In genomic region chr3:19173945-19174344, GRCh38 we compare ENCODE assay signal across 36 cellular contexts. TPM values are rescaled to one million over a fixed set of nuclear protein-coding genes. Genes with fewer than 3 reads are reported as not detected.
DNase-seq lines count a peak whose midpoint lies in the region; ATAC-seq, FAIRE-seq and TF ChIP-seq lines count a peak whose summit lies in the region.
"Had no signal": no experiment of that assay in that cellular context is flagged by ENCODE, and none has a peak within 500 bp of the region (broad histone marks: within the 10 kb centered on the region; RNA-seq: fewer than 3 reads in every experiment).

No MANE protein-coding gene starts in this region.

- CTCF ChIA-PET in H1 (lab: Charles Lee; ENCODE audit: partially characterized antibody), result interaction anchor here (0.6 to 1.3 kb wide), 11 partner anchors 9 to 640 kb away, joined by 3 to 5 read pairs (median 4); no protein-coding TSS in a partner anchor

- H2BK20ac ChIP-seq in H1 (ENCODE audit: low read length), result no peak overlapping the region

- no peaks in the 10 kb centered on the region for H3K9me3 ChIP-seq in H1 (ENCODE audit: insufficient read depth in 2 of 2, low read depth in 1 of 2, low read length in 1 of 2)
- H3K9me3 ChIP-seq in esophagus muscularis mucosa, result no peaks in the 10 kb centered on the region
- H3K9me3 ChIP-seq: ascending aorta, colonic mucosa, HAP-1, stomach, tibial artery had no signal

- H4K5ac ChIP-seq in H1 (ENCODE audit: insufficient read length, low read depth, low read length), result no peak overlapping the region

- no peaks in the 10 kb centered on the region for H3K79me2 ChIP-seq in GM23338 (replicated peaks; ENCODE audit: insufficient read depth)
- no peaks in the 10 kb centered on the region for H3K79me2 ChIP-seq in H1 (ENCODE audit: control insufficient read depth in 1 of 2, insufficient read depth in 2 of 2, low read length in 2 of 2)

- 0% methylated on average over 1 of the region's 1 CpG; no CpG with 5 or more reads in 1 of the 2 experiments for WGBS in H1 (ENCODE audit: extremely low coverage in 1 of 2, insufficient coverage in 1 of 2, insufficient read length in 1 of 2, insufficient replicate concordance in 2 of 2, low coverage in 1 of 2, low lambda C conversion rate in 2 of 2, missing lambda C conversion rate in 1 of 2), 2 experiments
- 38% methylated on average over 1 of the region's 1 CpG for WGBS in esophagus muscularis mucosa

- FAIRE-seq in H1 (lab: Jason Lieb, UNC), result peak; percentile 81

- H2BK120ac ChIP-seq in H1 (replicated peaks; ENCODE audit: low read depth, low read length), result no peak overlapping the region

- H3K18ac ChIP-seq in H1 (ENCODE audit: extremely low read depth, low read length), result no peak overlapping the region

- H3K4ac ChIP-seq in H1 (replicated peaks; ENCODE audit: insufficient read length, low read depth, low read length), result no peak overlapping the region

- no peak overlapping the region for H3K14ac ChIP-seq in H1 (ENCODE audit: insufficient read length)

- no peak overlapping the region for H3K9ac ChIP-seq in H1 (replicated peaks in 1 of 4; ENCODE audit: extremely low read depth in 1 of 4, low read depth in 3 of 4, low read length in 3 of 4)

- H3K27me3 ChIP-seq in GM23338 (ENCODE audit: insufficient read depth) (no peaks in the 10 kb centered on the region), H1 (replicated peaks in 1 of 4; ENCODE audit: control insufficient read depth in 3 of 4, extremely low read depth in 1 of 4, insufficient read depth in 3 of 4, low read length in 3 of 4) (no peaks in the 10 kb centered on the region), esophagus muscularis mucosa (no peaks in the 10 kb centered on the region)
- H3K27me3 ChIP-seq: ascending aorta, cardiac muscle cell, colonic mucosa, stomach, tibial artery had no signal

- H3K4me3 ChIP-seq in GM23338, result no peak overlapping the region
- H3K4me3 ChIP-seq in H1 (ENCODE audit: extremely low read depth in 1 of 4, insufficient read depth in 2 of 4, low read depth in 3 of 4, low read length in 4 of 4), result no peak overlapping the region
- no peak overlapping the region for H3K4me3 ChIP-seq in esophagus muscularis mucosa
- H3K4me3 ChIP-seq: ascending aorta, cardiac muscle cell, colonic mucosa, HAP-1, SK-N-MC, skin epidermis, stomach, tibial artery had no signal

- H3K9me2 ChIP-seq in GM23338 (ENCODE audit: insufficient read depth), result no peaks in the 10 kb centered on the region

- H2BK12ac ChIP-seq in H1 (ENCODE audit: low read depth, low read length), result no peak overlapping the region

- H4K91ac ChIP-seq in H1 (replicated peaks; ENCODE audit: insufficient read length, low read length), result no peak overlapping the region

- no peak for TF ChIP-seq EP300 in H1 (IDR thresholded peaks at IDR 0.05; ENCODE audit: borderline replicate concordance in 1 of 2, low read depth in 2 of 2, low read length in 2 of 2)
- no peak for TF ChIP-seq EP300 in esophagus muscularis mucosa (IDR thresholded peaks at IDR 0.05)

- H3K9me3 Mint-ChIP-seq in GM23338 (no peaks in the 10 kb centered on the region; the same call in 2 of the 3 replicates), mesothelial cell of epicardium (no peaks in the 10 kb centered on the region)
- H3K9me3 Mint-ChIP-seq in naive thymus-derived CD8-positive, alpha-beta T cell, result no peaks in the 10 kb centered on the region
- H3K9me3 Mint-ChIP-seq in natural killer cell treated with Interleukin-12 subunit alpha and Interleukin-12 subunit beta and Interleukin-15 and Interleukin-18, amount 100 ng/mL, for 72 hours, result peaks cover 3% of the 10 kb centered on the region
- H3K9me3 Mint-ChIP-seq: activated CD4-positive, alpha-beta T cell treated with anti-CD3 and anti-CD28 coated beads, Interleukin-2, amount 10 ng/mL, durations not matched to agents 24 days and 14 days; activated naive CD8-positive, alpha-beta T cell treated with anti-CD3 and anti-CD28 coated beads, Interleukin-2, amount 10 ng/mL, durations not matched to agents 7 days and 5 days had no signal

- H2AFZ ChIP-seq in GM23338 (no peak overlapping the region), H1 (ENCODE audit: low read length) (no peak overlapping the region)

- H3K36me3 Mint-ChIP-seq in GM23338 (ENCODE audit: low read depth) (no peaks in the 10 kb centered on the region), mesothelial cell of epicardium (no peaks in the 10 kb centered on the region)
- H3K36me3 Mint-ChIP-seq in naive thymus-derived CD8-positive, alpha-beta T cell, result peaks cover 0 to 2% (median 0%) of the 10 kb centered on the region in 3 donors
- H3K36me3 Mint-ChIP-seq in natural killer cell treated with Interleukin-12 subunit alpha and Interleukin-12 subunit beta and Interleukin-15 and Interleukin-18, amount 100 ng/mL, for 72 hours, result no peaks in the 10 kb centered on the region
- H3K36me3 Mint-ChIP-seq: activated naive CD8-positive, alpha-beta T cell treated with anti-CD3 and anti-CD28 coated beads, Interleukin-2, amount 10 ng/mL, durations not matched to agents 7 days and 5 days had no signal

- H4K20me1 ChIP-seq in GM23338 (replicated peaks; ENCODE audit: insufficient read depth) (no peaks in the 10 kb centered on the region), H1 (replicated peaks in 1 of 2; ENCODE audit: control insufficient read depth in 1 of 2, insufficient read depth in 2 of 2, low read length in 2 of 2) (no peaks in the 10 kb centered on the region)

- H3K56ac ChIP-seq in H1 (replicated peaks; ENCODE audit: insufficient read length, low read depth, low read length), result no peak overlapping the region

- H3K4me1 Mint-ChIP-seq in GM23338, result peaks cover 31% of the 10 kb centered on the region
- H3K4me1 Mint-ChIP-seq in mesothelial cell of epicardium, result peaks cover 3% of the 10 kb centered on the region
- peaks cover 0 to 1% (median 0%) of the 10 kb centered on the region in 4 donors for H3K4me1 Mint-ChIP-seq in naive thymus-derived CD8-positive, alpha-beta T cell
- no peaks in the 10 kb centered on the region for H3K4me1 Mint-ChIP-seq in natural killer cell treated with Interleukin-12 subunit alpha and Interleukin-12 subunit beta and Interleukin-15 and Interleukin-18, amount 100 ng/mL, for 72 hours (ENCODE audit: low read depth in 2 of 2)
- H3K4me1 Mint-ChIP-seq: activated CD4-positive, alpha-beta T cell treated with anti-CD3 and anti-CD28 coated beads, Interleukin-2, amount 10 ng/mL, durations not matched to agents 24 days and 14 days; activated naive CD8-positive, alpha-beta T cell treated with anti-CD3 and anti-CD28 coated beads, Interleukin-2, amount 10 ng/mL, durations not matched to agents 7 days and 5 days had no signal

- intact Hi-C loops in esophagus muscularis mucosa (cut with DNase I), result no loop called here

- POLR2A ChIA-PET in H1 (lab: Charles Lee; ENCODE audit: partially characterized antibody), result interaction anchor here (2.0 kb wide), 1 partner anchor 27 kb away, joined by 5 read pairs; no protein-coding TSS in a partner anchor
- POLR2A ChIA-PET in naive thymus-derived CD8-positive, alpha-beta T cell (lab: Charles Lee), result no interaction called here

- no peaks in the 10 kb centered on the region for H3K23me2 ChIP-seq in H1 (ENCODE audit: low read depth, low read length)

- no peak for TF ChIP-seq POLR2A in H1 (IDR thresholded peaks at IDR 0.05; ENCODE audit: control extremely low read depth in 1 of 2, low read depth in 2 of 2, low read length in 2 of 2)
- no peak for TF ChIP-seq POLR2A in esophagus muscularis mucosa (IDR thresholded peaks at IDR 0.05; ENCODE audit: low read depth)

- no peaks in the 10 kb centered on the region for H3K79me1 ChIP-seq in H1 (ENCODE audit: low read depth, low read length)

- no peak overlapping the region for H3K23ac ChIP-seq in H1 (ENCODE audit: insufficient read length)

- H2BK15ac ChIP-seq in H1 (ENCODE audit: low read length), result no peak overlapping the region

- H3K4me2 ChIP-seq in GM23338 (no peak overlapping the region), H1 (ENCODE audit: insufficient read depth in 1 of 2, low read depth in 2 of 2, low read length in 2 of 2) (no peak overlapping the region)

- no peaks in the 10 kb centered on the region for H3K27me3 Mint-ChIP-seq in GM23338 (ENCODE audit: insufficient read depth, low read depth, poor library complexity)
- H3K27me3 Mint-ChIP-seq in mesothelial cell of epicardium (ENCODE audit: low read depth), result no peaks in the 10 kb centered on the region
- H3K27me3 Mint-ChIP-seq in naive thymus-derived CD8-positive, alpha-beta T cell, result peaks cover 0 to 16% (median 6%) of the 10 kb centered on the region in 5 donors
- peaks cover 3 to 7% of the 10 kb centered on the region in 2 donors for H3K27me3 Mint-ChIP-seq in natural killer cell treated with Interleukin-12 subunit alpha and Interleukin-12 subunit beta and Interleukin-15 and Interleukin-18, amount 100 ng/mL, for 72 hours

- no peak overlapping the region for H2AK5ac ChIP-seq in H1 (ENCODE audit: low read depth, low read length)

- peaks cover 4% of the 10 kb centered on the region for H3K4me1 ChIP-seq in GM23338 (ENCODE audit: insufficient read depth)
- peaks cover 0 to 4% (median 1%) of the 10 kb centered on the region in 4 experiments; a peak in 2 of 7 replicates for H3K4me1 ChIP-seq in H1 (replicated peaks in 1 of 4; ENCODE audit: control insufficient read depth in 3 of 4, insufficient read depth in 4 of 4, low read length in 3 of 4)
- no peaks in the 10 kb centered on the region for H3K4me1 ChIP-seq in esophagus muscularis mucosa
- H3K4me1 ChIP-seq: ascending aorta, colonic mucosa, HAP-1, stomach, tibial artery had no signal

- ATAC-seq in GM23338 (peak; percentile 98), GM18498 (IDR thresholded peaks at IDR 0.05; ENCODE audit: unreplicated experiment) (no peak)
- ATAC-seq in naive thymus-derived CD8-positive, alpha-beta T cell, result no peak
- ATAC-seq in natural killer cell treated with Interleukin-12 subunit alpha and Interleukin-12 subunit beta and Interleukin-15 and Interleukin-18, amount 100 ng/mL, for 72 hours, result no peak
- ATAC-seq: left colon had no signal

- no peak overlapping the region for H3K27ac ChIP-seq in GM23338 (ENCODE audit: low read depth)
- no peak overlapping the region for H3K27ac ChIP-seq in H1 (ENCODE audit: low read depth, low read length)
- no peak overlapping the region for H3K27ac ChIP-seq in esophagus muscularis mucosa (replicated peaks in 1 of 4)
- H3K27ac ChIP-seq: ascending aorta, cardiac muscle cell, colonic mucosa, SK-N-MC, skin epidermis, stomach, tibial artery had no signal

- TF ChIP-seq CTCF in GM23338 (conservative IDR thresholded peaks at IDR 0.05; ENCODE audit: low read depth in 2 of 2) (peak; percentile 0 to 55; a peak in 2 of 4 replicates), H1 (IDR thresholded peaks at IDR 0.05; ENCODE audit: control extremely low read depth in 1 of 3, insufficient read depth in 1 of 3, low read depth in 1 of 3, low read length in 3 of 3) (peak in 1 of 3 experiments; percentile 46; a peak in 1 of 4 replicates), mesothelial cell of epicardium (IDR thresholded peaks at IDR 0.05; ENCODE audit: unreplicated experiment) (peak; percentile 16), esophagus muscularis mucosa (IDR thresholded peaks at IDR 0.05) (no peak)

- H3K4me3 Mint-ChIP-seq in GM23338, result no peak overlapping the region
- no peak overlapping the region for H3K4me3 Mint-ChIP-seq in mesothelial cell of epicardium
- H3K4me3 Mint-ChIP-seq in naive thymus-derived CD8-positive, alpha-beta T cell, result no peak overlapping the region
- H3K4me3 Mint-ChIP-seq in natural killer cell treated with Interleukin-12 subunit alpha and Interleukin-12 subunit beta and Interleukin-15 and Interleukin-18, amount 100 ng/mL, for 72 hours, result no peak overlapping the region
- H3K4me3 Mint-ChIP-seq: activated CD4-positive, alpha-beta T cell treated with anti-CD3 and anti-CD28 coated beads, Interleukin-2, amount 10 ng/mL, durations not matched to agents 24 days and 14 days; activated naive CD8-positive, alpha-beta T cell treated with anti-CD3 and anti-CD28 coated beads, Interleukin-2, amount 10 ng/mL, durations not matched to agents 7 days and 5 days had no signal

- no peaks in the 10 kb centered on the region for H3K36me3 ChIP-seq in GM23338 (ENCODE audit: insufficient read depth)
- H3K36me3 ChIP-seq in H1 (ENCODE audit: control insufficient read depth in 2 of 4, insufficient read depth in 4 of 4, low read length in 3 of 4), result no peaks in the 10 kb centered on the region
- H3K36me3 ChIP-seq in esophagus muscularis mucosa, result no peaks in the 10 kb centered on the region
- H3K36me3 ChIP-seq: ascending aorta, cardiac muscle cell, colonic mucosa, HAP-1, stomach, tibial artery had no signal

- H3K27ac Mint-ChIP-seq in GM23338 (peak overlapping the region; percentile 18), mesothelial cell of epicardium (no peak overlapping the region)
- H3K27ac Mint-ChIP-seq in naive thymus-derived CD8-positive, alpha-beta T cell, result no peak overlapping the region
- H3K27ac Mint-ChIP-seq in natural killer cell treated with Interleukin-12 subunit alpha and Interleukin-12 subunit beta and Interleukin-15 and Interleukin-18, amount 100 ng/mL, for 72 hours, result no peak overlapping the region
- H3K27ac Mint-ChIP-seq: activated CD4-positive, alpha-beta T cell treated with anti-CD3 and anti-CD28 coated beads, Interleukin-2, amount 10 ng/mL, durations not matched to agents 24 days and 14 days; activated naive CD8-positive, alpha-beta T cell treated with anti-CD3 and anti-CD28 coated beads, Interleukin-2, amount 10 ng/mL, durations not matched to agents 7 days and 5 days had no signal

- DNase-seq in GM23338 (ENCODE audit: low spot score) (peak; percentile 74), NCI-H146 (lab: John Stamatoyannopoulos, UW) (peak; percentile 89), H1 (ENCODE audit: low read depth in 1 of 2, low spot score in 2 of 2) (peak; percentile 1 to 48), mesothelial cell of epicardium (ENCODE audit: low spot score in 2 of 2, unreplicated experiment in 2 of 2) (no peak), esophagus muscularis mucosa (ENCODE audit: extremely low spot score) (no peak)
- DNase-seq in naive thymus-derived CD8-positive, alpha-beta T cell, result no peak
- no peak for DNase-seq in natural killer cell treated with Interleukin-12 subunit alpha and Interleukin-12 subunit beta and Interleukin-15 and Interleukin-18, amount 100 ng/mL, for 72 hours (ENCODE audit: low spot score)
- DNase-seq: ACHN; activated CD4-positive, alpha-beta T cell treated with anti-CD3 and anti-CD28 coated beads, Interleukin-2, amount 10 ng/mL, durations not matched to agents 24 days and 14 days; activated gamma-delta T cell; activated naive CD8-positive, alpha-beta T cell treated with anti-CD3 and anti-CD28 coated beads, Interleukin-2, amount 10 ng/mL, durations not matched to agents 7 days and 5 days; activated T-cell treated with anti-CD3 and anti-CD28 coated beads, Interleukin-2, amount 50 U/mL, for 1 hour; colonic mucosa; DMS53; effector CD8-positive, alpha-beta T cell; erythroblast; GDM1; head of caudate nucleus; KG1; left colon; NCI-H1436; NCI-H82; stimulated activated CD4-positive, alpha-beta T cell treated with anti-CD3 and anti-CD28 coated beads, Interleukin-1b, Interleukin-23, amount 100 ng/mL, for 48 hours; stimulated activated CD8-positive, alpha-beta memory T cell treated with anti-CD3 and anti-CD28 coated beads, Interleukin-4, amount 100 ng/mL, for 48 hours; stomach; T-helper 2 cell; tibial artery had no signal

- no peak overlapping the region for H2BK5ac ChIP-seq in H1 (ENCODE audit: low read depth, low read length)

- peak in 1 of 2 experiments; percentile 3; a peak in 1 of 4 replicates for TF ChIP-seq RAD21 in H1 (IDR thresholded peaks at IDR 0.05 in 1 of 2, conservative IDR thresholded peaks at IDR 0.05 in 1 of 2; ENCODE audit: low read depth in 2 of 2, low read length in 2 of 2)

- no peak overlapping the region for H4K8ac ChIP-seq in H1 (ENCODE audit: extremely low read depth, insufficient read depth, low read length)

- no peaks in the 10 kb centered on the region for H3F3A ChIP-seq in GM23338 (replicated peaks; ENCODE audit: low read depth)

RNA-seq across cellular contexts. Expression of gene KCNH8, which starts 25.6 kb away (rescaled TPM):
- 2.0 and 3.4 TPM in 2 replicates for total RNA-seq in GM23338 (2014; rRNA removed; shearing (Covaris generic))
- polyA plus RNA-seq in GM23338 (2016; fragmentation: Nextera tagmentation; extraction: Ambion mirVana) (1.3 and 1.4 TPM in 2 replicates), H1 (2011; rRNA removed) (1.3 and 2.2 TPM in 2 replicates)
- total RNA-seq in H1 (2021; fragmentation: NEBNext Ultra II Directional; extraction: Animal tissue kit (Norgen Biotek cat#: 25700)), result 2.1 and 2.4 TPM in 2 replicates
- polyA plus RNA-seq in H1 (2011; cell fraction: cytosol; rRNA removed), result 1.8 TPM
- polyA plus RNA-seq in H1 (2011; cell fraction: nucleus; rRNA removed), result 6.6 TPM
- polyA plus RNA-seq in H1 (2012, experiment 1 of 2), result 1.7 to 2.1 TPM (median 1.9 TPM) in 4 replicates
- 0.09 TPM for polyA plus RNA-seq in H1 (2012, experiment 2 of 2)
- polyA plus RNA-seq in H1 (2013, experiment 1 of 2), result 2.5 TPM
- 2.2 TPM for polyA plus RNA-seq in H1 (2013, experiment 2 of 2)
- 6.2 and 7.0 TPM in 2 replicates for polyA minus RNA-seq in H1 (2011; rRNA and poly(A)+ RNA removed)
- 2.6 TPM for polyA minus RNA-seq in H1 (2011; cell fraction: cytosol; rRNA and poly(A)+ RNA removed)
- 19.4 TPM for polyA minus RNA-seq in H1 (2011; cell fraction: nucleus; rRNA and poly(A)+ RNA removed)
- total RNA-seq in mesothelial cell of epicardium (1.4 to 1.6 TPM (median 1.5 TPM) in 3 replicates), esophagus muscularis mucosa (under 1 TPM; 0.11 to 0.42 (median 0.26) TPM)
- total RNA-seq in naive thymus-derived CD8-positive, alpha-beta T cell, result under 1 TPM; 0.26 to 0.58 TPM
- polyA plus RNA-seq in naive thymus-derived CD8-positive, alpha-beta T cell, result not detected
- not detected for total RNA-seq in natural killer cell treated with Interleukin-12 subunit alpha and Interleukin-12 subunit beta and Interleukin-15 and Interleukin-18, amount 100 ng/mL, for 72 hours
- total RNA-seq: activated CD4-positive, alpha-beta T cell treated with anti-CD3 and anti-CD28 coated beads, Interleukin-2, amount 10 ng/mL, durations not matched to agents 24 days and 14 days; activated CD8-positive, alpha-beta memory T cell treated with anti-CD3 and anti-CD28 coated beads for 36 hours; activated naive CD8-positive, alpha-beta T cell treated with anti-CD3 and anti-CD28 coated beads, Interleukin-2, amount 10 ng/mL, durations not matched to agents 7 days and 5 days; ascending aorta; fibroblast of villous mesenchyme; HT1080 had no signal
- polyA plus RNA-seq: cardiac muscle cell had no signal

Comparison
In these comparisons a context has a peak if more than half of its experiments do, and no peak if none do; other contexts are left out.
1. DNase-seq: peak in GM23338 (single experiment), NCI-H146 (single experiment) and H1 (2 of 2); none in mesothelial cell of epicardium (0 of 2), esophagus muscularis mucosa (single experiment), naive thymus-derived CD8-positive, alpha-beta T cell (0 of 10) and natural killer cell treated with Interleukin-12 subunit alpha and Interleukin-12 subunit beta and Interleukin-15 and Interleukin-18, amount 100 ng/mL, for 72 hours (single experiment).
2. CTCF ChIP-seq: peak in GM23338 (2 of 2) and mesothelial cell of epicardium (single experiment); none in esophagus muscularis mucosa (0 of 3).